ENCODE assay signal across 1 cellular context in the genomic region with DNA sequence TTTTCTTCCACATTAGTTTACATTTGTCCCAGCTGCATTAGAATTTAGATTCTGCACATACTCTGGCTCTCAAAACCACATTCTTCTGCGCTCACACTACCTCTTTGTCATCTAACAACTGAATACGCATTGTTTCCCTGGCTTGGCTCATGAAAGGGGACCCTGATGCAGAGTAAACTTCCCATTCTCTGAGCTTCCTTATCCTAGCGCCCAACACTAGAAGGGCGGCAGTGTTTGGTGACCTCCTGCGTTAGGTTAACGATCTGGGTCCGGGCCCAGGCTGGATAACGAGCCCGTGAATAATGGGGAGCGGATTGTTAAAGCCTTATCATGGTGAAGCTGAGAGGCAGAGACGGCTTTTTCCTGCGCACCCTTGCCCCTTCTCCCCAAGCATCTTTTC.
TF ChIP-seq lines count a peak whose summit lies in the region.

No MANE protein-coding gene starts in this region.

TF ChIP-seq in GM23338, 12 proteins besides CTCF, POLR2A, EP300 and RAD21:
- TF ChIP-seq, protein P1, sequence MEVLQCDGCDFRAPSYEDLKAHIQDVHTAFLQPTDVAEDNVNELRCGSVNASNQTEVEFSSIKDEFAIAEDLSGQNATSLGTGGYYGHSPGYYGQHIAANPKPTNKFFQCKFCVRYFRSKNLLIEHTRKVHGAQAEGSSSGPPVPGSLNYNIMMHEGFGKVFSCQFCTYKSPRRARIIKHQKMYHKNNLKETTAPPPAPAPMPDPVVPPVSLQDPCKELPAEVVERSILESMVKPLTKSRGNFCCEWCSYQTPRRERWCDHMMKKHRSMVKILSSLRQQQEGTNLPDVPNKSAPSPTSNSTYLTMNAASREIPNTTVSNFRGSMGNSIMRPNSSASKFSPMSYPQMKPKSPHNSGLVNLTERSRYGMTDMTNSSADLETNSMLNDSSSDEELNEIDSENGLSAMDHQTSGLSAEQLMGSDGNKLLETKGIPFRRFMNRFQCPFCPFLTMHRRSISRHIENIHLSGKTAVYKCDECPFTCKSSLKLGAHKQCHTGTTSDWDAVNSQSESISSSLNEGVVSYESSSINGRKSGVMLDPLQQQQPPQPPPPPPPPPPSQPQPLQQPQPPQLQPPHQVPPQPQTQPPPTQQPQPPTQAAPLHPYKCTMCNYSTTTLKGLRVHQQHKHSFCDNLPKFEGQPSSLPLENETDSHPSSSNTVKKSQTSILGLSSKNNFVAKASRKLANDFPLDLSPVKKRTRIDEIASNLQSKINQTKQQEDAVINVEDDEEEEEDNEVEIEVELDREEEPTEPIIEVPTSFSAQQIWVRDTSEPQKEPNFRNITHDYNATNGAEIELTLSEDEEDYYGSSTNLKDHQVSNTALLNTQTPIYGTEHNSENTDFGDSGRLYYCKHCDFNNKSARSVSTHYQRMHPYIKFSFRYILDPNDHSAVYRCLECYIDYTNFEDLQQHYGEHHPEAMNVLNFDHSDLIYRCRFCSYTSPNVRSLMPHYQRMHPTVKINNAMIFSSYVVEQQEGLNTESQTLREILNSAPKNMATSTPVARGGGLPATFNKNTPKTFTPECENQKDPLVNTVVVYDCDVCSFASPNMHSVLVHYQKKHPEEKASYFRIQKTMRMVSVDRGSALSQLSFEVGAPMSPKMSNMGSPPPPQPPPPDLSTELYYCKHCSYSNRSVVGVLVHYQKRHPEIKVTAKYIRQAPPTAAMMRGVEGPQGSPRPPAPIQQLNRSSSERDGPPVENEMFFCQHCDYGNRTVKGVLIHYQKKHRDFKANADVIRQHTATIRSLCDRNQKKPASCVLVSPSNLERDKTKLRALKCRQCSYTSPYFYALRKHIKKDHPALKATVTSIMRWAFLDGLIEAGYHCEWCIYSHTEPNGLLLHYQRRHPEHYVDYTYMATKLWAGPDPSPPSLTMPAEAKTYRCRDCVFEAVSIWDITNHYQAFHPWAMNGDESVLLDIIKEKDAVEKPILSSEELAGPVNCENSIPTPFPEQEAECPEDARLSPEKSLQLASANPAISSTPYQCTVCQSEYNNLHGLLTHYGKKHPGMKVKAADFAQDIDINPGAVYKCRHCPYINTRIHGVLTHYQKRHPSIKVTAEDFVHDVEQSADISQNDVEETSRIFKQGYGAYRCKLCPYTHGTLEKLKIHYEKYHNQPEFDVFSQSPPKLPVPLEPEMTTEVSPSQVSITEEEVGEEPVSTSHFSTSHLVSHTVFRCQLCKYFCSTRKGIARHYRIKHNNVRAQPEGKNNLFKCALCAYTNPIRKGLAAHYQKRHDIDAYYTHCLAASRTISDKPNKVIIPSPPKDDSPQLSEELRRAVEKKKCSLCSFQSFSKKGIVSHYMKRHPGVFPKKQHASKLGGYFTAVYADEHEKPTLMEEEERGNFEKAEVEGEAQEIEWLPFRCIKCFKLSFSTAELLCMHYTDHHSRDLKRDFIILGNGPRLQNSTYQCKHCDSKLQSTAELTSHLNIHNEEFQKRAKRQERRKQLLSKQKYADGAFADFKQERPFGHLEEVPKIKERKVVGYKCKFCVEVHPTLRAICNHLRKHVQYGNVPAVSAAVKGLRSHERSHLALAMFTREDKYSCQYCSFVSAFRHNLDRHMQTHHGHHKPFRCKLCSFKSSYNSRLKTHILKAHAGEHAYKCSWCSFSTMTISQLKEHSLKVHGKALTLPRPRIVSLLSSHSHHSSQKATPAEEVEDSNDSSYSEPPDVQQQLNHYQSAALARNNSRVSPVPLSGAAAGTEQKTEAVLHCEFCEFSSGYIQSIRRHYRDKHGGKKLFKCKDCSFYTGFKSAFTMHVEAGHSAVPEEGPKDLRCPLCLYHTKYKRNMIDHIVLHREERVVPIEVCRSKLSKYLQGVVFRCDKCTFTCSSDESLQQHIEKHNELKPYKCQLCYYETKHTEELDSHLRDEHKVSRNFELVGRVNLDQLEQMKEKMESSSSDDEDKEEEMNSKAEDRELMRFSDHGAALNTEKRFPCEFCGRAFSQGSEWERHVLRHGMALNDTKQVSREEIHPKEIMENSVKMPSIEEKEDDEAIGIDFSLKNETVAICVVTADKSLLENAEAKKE (CRISPR knock-in tag; IDR thresholded peaks at IDR 0.05) = no peak
- TF ChIP-seq ZNF114 (CRISPR knock-in tag; IDR thresholded peaks at IDR 0.05) (no peak), STAT1 (IDR thresholded peaks at IDR 0.05; ENCODE audit: unreplicated experiment) (no peak), NANOG (IDR thresholded peaks at IDR 0.05; ENCODE audit: borderline replicate concordance) (no peak), CREB1 (CRISPR knock-in tag; IDR thresholded peaks at IDR 0.05; ENCODE audit: low read depth) (no peak), ZNF331 (CRISPR knock-in tag; IDR thresholded peaks at IDR 0.05; ENCODE audit: low read depth) (no peak), JUNB (IDR thresholded peaks at IDR 0.05; ENCODE audit: unreplicated experiment) (no peak), EZH2phosphoT487 (IDR thresholded peaks at IDR 0.05; ENCODE audit: unreplicated experiment) (no peak), POLR2AphosphoS5 (IDR thresholded peaks at IDR 0.05; ENCODE audit: low read depth) (no peak), EZH2 (IDR thresholded peaks at IDR 0.05; ENCODE audit: low read depth, unreplicated experiment) (no peak)
- TF ChIP-seq, protein P2, sequence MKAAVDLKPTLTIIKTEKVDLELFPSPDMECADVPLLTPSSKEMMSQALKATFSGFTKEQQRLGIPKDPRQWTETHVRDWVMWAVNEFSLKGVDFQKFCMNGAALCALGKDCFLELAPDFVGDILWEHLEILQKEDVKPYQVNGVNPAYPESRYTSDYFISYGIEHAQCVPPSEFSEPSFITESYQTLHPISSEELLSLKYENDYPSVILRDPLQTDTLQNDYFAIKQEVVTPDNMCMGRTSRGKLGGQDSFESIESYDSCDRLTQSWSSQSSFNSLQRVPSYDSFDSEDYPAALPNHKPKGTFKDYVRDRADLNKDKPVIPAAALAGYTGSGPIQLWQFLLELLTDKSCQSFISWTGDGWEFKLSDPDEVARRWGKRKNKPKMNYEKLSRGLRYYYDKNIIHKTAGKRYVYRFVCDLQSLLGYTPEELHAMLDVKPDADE (IDR thresholded peaks at IDR 0.05) = no peak
